ENCODE assay signal across 16 cellular contexts in genomic region chr3:126454799-126455198, GRCh38. TPM values are rescaled to one million over a fixed set of nuclear protein-coding genes. Genes with fewer than 3 reads are reported as not detected.
DNase-seq lines count a peak whose midpoint lies in the region; ATAC-seq, FAIRE-seq and TF ChIP-seq lines count a peak whose summit lies in the region.
"Had no signal": no experiment of that assay in that cellular context is flagged by ENCODE, and none has a peak within 500 bp of the region (broad histone marks: within the 10 kb centered on the region; RNA-seq: fewer than 3 reads in every experiment).

No MANE protein-coding gene starts in this region.

- H3K36me3 Mint-ChIP-seq in natural killer cell treated with Interleukin-12 subunit alpha and Interleukin-12 subunit beta and Interleukin-15 and Interleukin-18, amount 100 ng/mL, for 72 hours: peaks cover 18% of the 10 kb centered on the region
- no peaks in the 10 kb centered on the region for H3K36me3 Mint-ChIP-seq in natural killer cell

- H3K9ac ChIP-seq in endothelial cell of umbilical vein (replicated peaks; ENCODE audit: extremely low read depth, insufficient read depth, low read length): no peak overlapping the region
- H3K9ac ChIP-seq: BLaER1 treated with 17β-estradiol and CSF1 and Interleukin-3, amounts not matched to agents 10 nM and 100 nM had no signal

- H3K79me2 ChIP-seq in endothelial cell of umbilical vein (ENCODE audit: control insufficient read depth, insufficient read depth, low read length) (peaks cover 7% of the 10 kb centered on the region), PC-9 (ENCODE audit: low read depth) (0 out of 2 replicates have a peak, but pooled peaks cover 3% of the 10 kb centered on the region)

- H3K27me3 Mint-ChIP-seq in natural killer cell treated with Interleukin-12 subunit alpha and Interleukin-12 subunit beta and Interleukin-15 and Interleukin-18, amount 100 ng/mL, for 72 hours: no peaks in the 10 kb centered on the region
- H3K27me3 Mint-ChIP-seq in natural killer cell (ENCODE audit: low read depth in 2 of 2): no peaks in the 10 kb centered on the region
- H3K27me3 Mint-ChIP-seq: CD4-positive, alpha-beta memory T cell had no signal

- intact Hi-C loops in natural killer cell (cut with micrococcal nuclease) (no loop called here), endothelial cell of umbilical vein (cut with micrococcal nuclease) (no loop called here), PC-9 (cut with micrococcal nuclease; ENCODE audit: unreplicated experiment) (no loop called here)

- FAIRE-seq in endothelial cell of umbilical vein (lab: Jason Lieb, UNC): peak; percentile 21
- peak; percentile 44 for FAIRE-seq in urothelium cell line (lab: Jason Lieb, UNC)
- FAIRE-seq: GM12878, HepG2 had no signal

- POLR2A ChIA-PET in endothelial cell of umbilical vein (lab: Charles Lee): no interaction called here
- POLR2A ChIA-PET in PC-9 (lab: Charles Lee; ENCODE audit: unreplicated experiment): no interaction called here
- POLR2A ChIA-PET in HEK293T (lab: Yijun Ruan, JAX): no interaction called here

- dilution Hi-C loops in endothelial cell of umbilical vein (cut with MboI; ENCODE audit: extremely low pct_ligation_motif_present, low sequenced_read_pairs): no loop called here

- no peaks in the 10 kb centered on the region for H4K20me1 ChIP-seq in endothelial cell of umbilical vein (replicated peaks; ENCODE audit: control insufficient read depth, extremely low read depth, insufficient read depth, low read length)
- H4K20me1 ChIP-seq in PC-9 (ENCODE audit: insufficient read depth): peaks cover 38% of the 10 kb centered on the region

- H2AFZ ChIP-seq in endothelial cell of umbilical vein (ENCODE audit: low read depth, low read length) (no peak overlapping the region), PC-9 (no peak overlapping the region)
- H2AFZ ChIP-seq: GM23338 had no signal

- H3K9me3 Mint-ChIP-seq in natural killer cell treated with Interleukin-12 subunit alpha and Interleukin-12 subunit beta and Interleukin-15 and Interleukin-18, amount 100 ng/mL, for 72 hours: no peaks in the 10 kb centered on the region
- no peaks in the 10 kb centered on the region for H3K9me3 Mint-ChIP-seq in natural killer cell
- H3K9me3 Mint-ChIP-seq: CD4-positive, alpha-beta memory T cell; GM23338 had no signal

- H3K27ac ChIP-seq in endothelial cell of umbilical vein (ENCODE audit: insufficient read depth, low read depth, low read length) (no peak overlapping the region), neutrophil (peak overlapping the region; percentile 82), PC-9 (no peak overlapping the region)
- H3K27ac ChIP-seq: BLaER1 treated with 17β-estradiol and CSF1 and Interleukin-3, amounts not matched to agents 10 nM and 100 nM had no signal

- H3K4me3 ChIP-seq in endothelial cell of umbilical vein (replicated peaks in 1 of 3; ENCODE audit: insufficient read depth in 1 of 3, low read depth in 1 of 3, low read length in 3 of 3) (no peak overlapping the region), neutrophil (ENCODE audit: low read depth in 1 of 2, low read length in 1 of 2) (no peak overlapping the region), PC-9 (no peak overlapping the region)
- H3K4me3 ChIP-seq: BLaER1 treated with 17β-estradiol and CSF1 and Interleukin-3, amounts not matched to agents 10 nM and 100 nM; GM12878; GM23338 had no signal

- DNase-seq in natural killer cell treated with Interleukin-12 subunit alpha and Interleukin-12 subunit beta and Interleukin-15 and Interleukin-18, amount 100 ng/mL, for 72 hours (ENCODE audit: low spot score): peak; percentile 12
- no peak for DNase-seq in natural killer cell
- DNase-seq in endothelial cell of umbilical vein (ENCODE audit: low read depth, low spot score): no peak
- no peak for DNase-seq in urothelium cell line (ENCODE audit: low spot score)
- no peak for DNase-seq in PC-9
- no peak for DNase-seq in HEK293T (ENCODE audit: extremely low spot score)
- DNase-seq: ACHN; CD4-positive, alpha-beta memory T cell; DMS79; H7 had no signal

- BruUV-seq in endothelial cell of umbilical vein (replicated peaks; lab: Mats Ljungman, UMichigan) (no TSS peak), PC-9 (replicated peaks; lab: Mats Ljungman, UMichigan) (no TSS peak)

- no peaks in the 10 kb centered on the region for H3K9me3 ChIP-seq in endothelial cell of umbilical vein (replicated peaks; ENCODE audit: control insufficient read depth, insufficient read depth, low read length)
- H3K9me3 ChIP-seq in neutrophil: no peaks in the 10 kb centered on the region
- H3K9me3 ChIP-seq in PC-9 (ENCODE audit: insufficient read depth, low read depth): no peaks in the 10 kb centered on the region
- H3K9me3 ChIP-seq: BLaER1 treated with 17β-estradiol and CSF1 and Interleukin-3, amounts not matched to agents 10 nM and 100 nM had no signal

- no peaks in the 10 kb centered on the region; the same call in 1 of the 2 replicates for H3F3A ChIP-seq in PC-9 (ENCODE audit: insufficient read depth, low read depth)

- CTCF ChIA-PET in endothelial cell of umbilical vein (lab: Charles Lee) (no interaction called here), PC-9 (lab: Charles Lee) (no interaction called here), HEK293T (lab: Yijun Ruan, JAX) (no interaction called here)

- H3K4me1 Mint-ChIP-seq in natural killer cell treated with Interleukin-12 subunit alpha and Interleukin-12 subunit beta and Interleukin-15 and Interleukin-18, amount 100 ng/mL, for 72 hours (ENCODE audit: low read depth in 2 of 2): peaks cover 0 to 20% of the 10 kb centered on the region in 2 donors
- H3K4me1 Mint-ChIP-seq in natural killer cell: peaks cover 14 to 26% of the 10 kb centered on the region in 2 donors
- H3K4me1 Mint-ChIP-seq: GM23338 had no signal

- H3K4me1 ChIP-seq in endothelial cell of umbilical vein (ENCODE audit: control insufficient read depth, extremely low read depth, insufficient read depth, low read length): no peaks in the 10 kb centered on the region
- H3K4me1 ChIP-seq in neutrophil (ENCODE audit: control insufficient read depth in 1 of 2, insufficient read depth in 1 of 2, low read depth in 1 of 2, low read length in 1 of 2): peaks cover 36% of the 10 kb centered on the region in 2 experiments
- no peaks in the 10 kb centered on the region for H3K4me1 ChIP-seq in PC-9 (replicated peaks; ENCODE audit: insufficient read depth)
- H3K4me1 ChIP-seq: BLaER1 treated with 17β-estradiol and CSF1 and Interleukin-3, amounts not matched to agents 10 nM and 100 nM had no signal

- H3K27me3 ChIP-seq in endothelial cell of umbilical vein (ENCODE audit: control insufficient read depth in 2 of 2, insufficient read depth in 2 of 2, low read length in 2 of 2) (no peaks in the 10 kb centered on the region), neutrophil (no peaks in the 10 kb centered on the region), PC-9 (ENCODE audit: insufficient read depth, low read depth) (no peaks in the 10 kb centered on the region)
- H3K27me3 ChIP-seq: BLaER1 treated with 17β-estradiol and CSF1 and Interleukin-3, amounts not matched to agents 10 nM and 100 nM had no signal

- no peaks in the 10 kb centered on the region for H3K9me2 ChIP-seq in PC-9 (ENCODE audit: insufficient read depth)

- no peak for TF ChIP-seq POLR2A in endothelial cell of umbilical vein (IDR thresholded peaks at IDR 0.05; ENCODE audit: low read depth, low read length)

- H3K27ac Mint-ChIP-seq in natural killer cell treated with Interleukin-12 subunit alpha and Interleukin-12 subunit beta and Interleukin-15 and Interleukin-18, amount 100 ng/mL, for 72 hours: no peak overlapping the region
- H3K27ac Mint-ChIP-seq in natural killer cell: no peak overlapping the region
- H3K27ac Mint-ChIP-seq: GM23338 had no signal

- no peaks in the 10 kb centered on the region for H3K9me1 ChIP-seq in endothelial cell of umbilical vein (replicated peaks; ENCODE audit: control insufficient read depth, extremely low read depth, insufficient read depth, low read length)

- H3K4me2 ChIP-seq in endothelial cell of umbilical vein (ENCODE audit: insufficient read depth, low read length): no peak overlapping the region
- H3K4me2 ChIP-seq in PC-9: no peak overlapping the region
- H3K4me2 ChIP-seq: BLaER1 treated with 17β-estradiol and CSF1 and Interleukin-3, amounts not matched to agents 10 nM and 100 nM; GM23338 had no signal

- peaks cover 8 to 22% of the 10 kb centered on the region in 2 experiments for H3K36me3 ChIP-seq in endothelial cell of umbilical vein (ENCODE audit: control insufficient read depth in 2 of 2, extremely low read depth in 1 of 2, insufficient read depth in 2 of 2, low read length in 2 of 2)
- peaks cover 71% of the 10 kb centered on the region for H3K36me3 ChIP-seq in neutrophil
- H3K36me3 ChIP-seq in PC-9 (ENCODE audit: low read depth): peaks cover 6% of the 10 kb centered on the region; the same call in 1 of the 2 replicates

- ATAC-seq in natural killer cell treated with Interleukin-12 subunit alpha and Interleukin-12 subunit beta and Interleukin-15 and Interleukin-18, amount 100 ng/mL, for 72 hours: no peak
- ATAC-seq in natural killer cell (no peak), GM19035 (IDR thresholded peaks at IDR 0.05; ENCODE audit: unreplicated experiment) (no peak)
- ATAC-seq: GM12878, GM23338, HepG2 had no signal

- no peak overlapping the region for H3K4me3 Mint-ChIP-seq in natural killer cell treated with Interleukin-12 subunit alpha and Interleukin-12 subunit beta and Interleukin-15 and Interleukin-18, amount 100 ng/mL, for 72 hours
- H3K4me3 Mint-ChIP-seq in natural killer cell: no peak overlapping the region
- H3K4me3 Mint-ChIP-seq: CD4-positive, alpha-beta memory T cell; GM23338 had no signal

- TF ChIP-seq CTCF in natural killer cell (IDR thresholded peaks at IDR 0.05) (no peak), endothelial cell of umbilical vein (IDR thresholded peaks at IDR 0.05; ENCODE audit: extremely low read depth in 1 of 2, insufficient read depth in 1 of 2, low read depth in 1 of 2, low read length in 2 of 2) (no peak), neutrophil (IDR thresholded peaks at IDR 0.05) (no peak), PC-9 (conservative IDR thresholded peaks at IDR 0.05) (no peak)

TF ChIP-seq in endothelial cell of umbilical vein, 7 proteins besides CTCF, POLR2A, EP300 and RAD21 (continues in another document):
- no peak for TF ChIP-seq FOS (IDR thresholded peaks at IDR 0.05; ENCODE audit: borderline replicate concordance, insufficient read depth, low read length)

RNA-seq across cellular contexts. Expression of gene ZXDC, which starts 20.9 kb away (rescaled TPM):
- total RNA-seq in natural killer cell treated with Interleukin-12 subunit alpha and Interleukin-12 subunit beta and Interleukin-15 and Interleukin-18, amount 100 ng/mL, for 72 hours: 10 to 100 TPM; 34.3 to 49.2 TPM
- total RNA-seq in natural killer cell (10 to 100 TPM; 56.1 to 70.2 (median 68.4) TPM), endothelial cell of umbilical vein (21.3 and 22.6 TPM in 2 replicates), PC-9 (2021) (52.9 and 55.4 TPM in 2 replicates)
- polyA plus RNA-seq in endothelial cell of umbilical vein: 13.3 and 15.2 TPM in 2 replicates
- polyA plus RNA-seq in endothelial cell of umbilical vein (2011; cell fraction: cytosol; rRNA removed): 10.8 and 10.9 TPM in 2 replicates
- 35.9 and 39.4 TPM in 2 replicates for polyA plus RNA-seq in endothelial cell of umbilical vein (2011; cell fraction: nucleus; rRNA removed)
- 9.0 and 11.2 TPM in 2 replicates for polyA plus RNA-seq in endothelial cell of umbilical vein (2012)
- 25.5 and 28.9 TPM in 2 replicates for polyA minus RNA-seq in endothelial cell of umbilical vein
- polyA minus RNA-seq in endothelial cell of umbilical vein (2011; cell fraction: cytosol; rRNA and poly(A)+ RNA removed): 17.8 TPM
- polyA minus RNA-seq in endothelial cell of umbilical vein (2011; cell fraction: nucleus; rRNA and poly(A)+ RNA removed): 30.2 and 35.2 TPM in 2 replicates
